1 cellular context compared by ENCODE assay signal in genomic region chr1:218660678-218661053, GRCh38.
TF ChIP-seq lines count a peak whose summit lies in the region.

No MANE protein-coding gene starts in this region.

TF ChIP-seq in HEK293, 187 proteins besides CTCF, POLR2A, EP300 and RAD21 (continued from another document):
- TF ChIP-seq SCRT1 (tag by site-specific recombination; IDR thresholded peaks at IDR 0.05; ENCODE audit: borderline replicate concordance), result no peak
- no peak for TF ChIP-seq ZNF585B (tag by site-specific recombination; IDR thresholded peaks at IDR 0.05)
- TF ChIP-seq ZNF112 (tag by site-specific recombination; IDR thresholded peaks at IDR 0.05), result no peak
- no peak for TF ChIP-seq ZNF48 (tag by site-specific recombination; IDR thresholded peaks at IDR 0.05)
- TF ChIP-seq ZNF404 (tag by site-specific recombination; IDR thresholded peaks at IDR 0.05), result no peak
- no peak for TF ChIP-seq ZNF280C (tag by site-specific recombination; IDR thresholded peaks at IDR 0.05)
- TF ChIP-seq ZSCAN18 (tag by site-specific recombination; IDR thresholded peaks at IDR 0.05), result no peak
- peak; percentile 76 for TF ChIP-seq ZBTB20 (tag by site-specific recombination; IDR thresholded peaks at IDR 0.05)
- TF ChIP-seq ZNF302 (tag by site-specific recombination; IDR thresholded peaks at IDR 0.05; ENCODE audit: low read depth), result no peak
- no peak for TF ChIP-seq ZNF148 (tag by site-specific recombination; IDR thresholded peaks at IDR 0.05; ENCODE audit: borderline replicate concordance)
- no peak for TF ChIP-seq ZBTB26 (tag by site-specific recombination; optimal IDR thresholded peaks at IDR 0.05)
- TF ChIP-seq ZNF623 (tag by site-specific recombination; IDR thresholded peaks at IDR 0.05), result no peak
- TF ChIP-seq ZNF621 (tag by site-specific recombination; IDR thresholded peaks at IDR 0.05), result no peak
- no peak for TF ChIP-seq ZNF133 (tag by site-specific recombination; IDR thresholded peaks at IDR 0.05)
- no peak for TF ChIP-seq BCL6B (tag by site-specific recombination; IDR thresholded peaks at IDR 0.05)
- no peak for TF ChIP-seq ZNF280D (tag by site-specific recombination; IDR thresholded peaks at IDR 0.05)
- TF ChIP-seq ZNF239 (tag by site-specific recombination; IDR thresholded peaks at IDR 0.05), result no peak
- no peak for TF ChIP-seq ZSCAN16 (tag by site-specific recombination; IDR thresholded peaks at IDR 0.05)
- no peak for TF ChIP-seq SETDB1 (IDR thresholded peaks at IDR 0.05; ENCODE audit: insufficient read length, low read length)
- no peak for TF ChIP-seq SP3 (tag by site-specific recombination; IDR thresholded peaks at IDR 0.05)
